Comparison of ENCODE assay signal across 22 cellular contexts in the genomic region with DNA sequence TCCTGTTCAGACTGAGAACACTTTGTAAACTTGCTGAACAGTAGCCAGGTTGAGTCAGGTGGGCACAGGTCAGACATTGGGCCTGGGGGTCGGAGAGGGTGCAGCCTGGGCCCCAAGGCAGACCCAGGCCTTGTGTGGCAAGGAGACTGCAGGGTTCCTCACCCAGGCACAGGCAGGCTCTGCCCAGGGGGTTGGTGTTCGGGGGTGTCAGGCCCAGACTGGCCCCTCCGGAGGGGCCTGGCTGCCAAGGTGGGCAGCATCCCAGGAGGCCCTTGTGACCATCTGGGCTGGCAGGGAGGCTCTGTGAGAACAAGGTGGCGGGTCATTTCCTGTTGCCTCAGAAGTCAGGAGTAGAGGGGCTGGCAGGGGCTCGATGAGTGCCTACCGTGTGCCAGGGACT. TPM values are rescaled to one million over a fixed set of nuclear protein-coding genes. Genes with fewer than 3 reads are reported as not detected.
A peak's percentile ranks its signal among the peaks of the same experiment; 100 is the strongest.
DNase-seq lines count a peak whose midpoint lies in the region; ATAC-seq and TF ChIP-seq lines count a peak whose summit lies in the region.
"Had no signal": no experiment of that assay in that cellular context is flagged by ENCODE, and none has a peak within 500 bp of the region (broad histone marks: within the 10 kb centered on the region; RNA-seq: fewer than 3 reads in every experiment).

No MANE protein-coding gene starts in this region.

- H4K8ac ChIP-seq in mesenchymal stem cell (ENCODE audit: low read length): no peak overlapping the region

- no peak overlapping the region for H3K9ac ChIP-seq in mesenchymal stem cell (ENCODE audit: low read length)

- H3K79me1 ChIP-seq in mesenchymal stem cell (replicated peaks; ENCODE audit: low read length, poor library complexity, severe bottlenecking): no peaks in the 10 kb centered on the region

- no peak overlapping the region for H2BK120ac ChIP-seq in mesenchymal stem cell (ENCODE audit: low read depth, low read length)

- H3K27ac ChIP-seq in HEK293 (ENCODE audit: extremely low read depth, low read depth, low read length) (no peak overlapping the region), caudate nucleus (ENCODE audit: low read depth, low read length) (peak overlapping the region; percentile 26), mesenchymal stem cell (ENCODE audit: low read length, poor library complexity, severe bottlenecking) (no peak overlapping the region)
- H3K27ac ChIP-seq: 22Rv1, HL-60, Peyer's patch had no signal

- no peak overlapping the region for H3K14ac ChIP-seq in mesenchymal stem cell (ENCODE audit: low read length in 2 of 2)

- 95% methylated on average over 6 of the region's 6 CpGs for whole genome bisulfite sequencing in mesenchymal stem cell

- no peak overlapping the region for H3K23ac ChIP-seq in mesenchymal stem cell (ENCODE audit: low read length in 2 of 2)

- H3K4me1 ChIP-seq in HEK293 (ENCODE audit: control insufficient read depth, insufficient read depth, low read length) (no peaks in the 10 kb centered on the region), mesenchymal stem cell (ENCODE audit: control insufficient read depth, insufficient read depth, low read depth, low read length) (peaks cover 3% of the 10 kb centered on the region)
- H3K4me1 ChIP-seq: Peyer's patch had no signal

- H3K27me3 ChIP-seq in mesenchymal stem cell (ENCODE audit: control insufficient read depth in 1 of 2, insufficient read depth in 1 of 2, low read length in 2 of 2): peaks cover 0 to 18% of the 10 kb centered on the region in 2 experiments
- H3K27me3 ChIP-seq: MG63, Peyer's patch had no signal

- no peak for TF ChIP-seq CTCF in HEK293 (tag by site-specific recombination; IDR thresholded peaks at IDR 0.05)

- DNase-seq in DMS 273 (lab: John Stamatoyannopoulos, UW; ENCODE audit: unreplicated experiment): peak; percentile 42
- no peak for DNase-seq in DMS 273 treated with DMSO at 0.1 percent for 48 hours (lab: John Stamatoyannopoulos, UW)
- peak in 6 of 61 donors; percentile 2 to 20 (median 12) for DNase-seq in caudate nucleus (lab: John Stamatoyannopoulos, UW)
- no peak for DNase-seq in mesenchymal stem cell
- no peak for DNase-seq in dermis blood vessel endothelial cell
- DNase-seq: CD4-positive, alpha-beta T cell; DMS53; HFFc6; Kasumi-1; MG63; NCI-H1048; NCI-H1436 treated with DMSO at 0.1 percent for 48 hours; NCI-H2029; NCI-H526 treated with DMSO at 0.1 percent for 48 hours; Peyer's patch; Right ventricle myocardium superior had no signal

- H2BK12ac ChIP-seq in mesenchymal stem cell (ENCODE audit: low read length in 2 of 2): no peak overlapping the region

- POLR2A ChIA-PET in HEK293 (lab: Yijun Ruan, JAX): no interaction called here

- CTCF ChIA-PET in HEK293 (lab: Yijun Ruan, JAX): no interaction called here

- H3K36me3 ChIP-seq in HEK293 (ENCODE audit: control insufficient read depth in 2 of 2, insufficient read depth in 1 of 2, low read length in 2 of 2) (peaks cover 6 to 45% of the 10 kb centered on the region in 2 experiments; a peak in 2 of 3 replicates), mesenchymal stem cell (ENCODE audit: control insufficient read depth in 1 of 2, insufficient read depth in 2 of 2, low read depth in 1 of 2, low read length in 2 of 2) (peaks cover 33 to 46% of the 10 kb centered on the region in 2 experiments)
- H3K36me3 ChIP-seq: MG63 had no signal

- no peak overlapping the region for H3K18ac ChIP-seq in mesenchymal stem cell (ENCODE audit: low read depth in 1 of 2, low read length in 2 of 2)

- no peak overlapping the region for H3K4me3 ChIP-seq in HEK293 (ENCODE audit: low read depth, low read length)
- H3K4me3 ChIP-seq in mesenchymal stem cell (ENCODE audit: insufficient read depth in 1 of 2, low read depth in 1 of 2, low read length in 2 of 2): no peak overlapping the region
- H3K4me3 ChIP-seq: MG63, Peyer's patch had no signal

- no peak overlapping the region for H2AK5ac ChIP-seq in mesenchymal stem cell (ENCODE audit: low read length, severe bottlenecking)

- H4K91ac ChIP-seq in mesenchymal stem cell (ENCODE audit: low read length): peak overlapping the region; percentile 18

- ATAC-seq in GM18502 (IDR thresholded peaks at IDR 0.05; ENCODE audit: poor library complexity, unreplicated experiment) (no peak), HG02763 (IDR thresholded peaks at IDR 0.05; ENCODE audit: unreplicated experiment) (no peak)

- H3K9me3 ChIP-seq in HEK293 (ENCODE audit: control insufficient read depth, insufficient read depth, low read depth, low read length): no peaks in the 10 kb centered on the region
- H3K9me3 ChIP-seq in mesenchymal stem cell (ENCODE audit: control insufficient read depth, low read length): no peaks in the 10 kb centered on the region
- H3K9me3 ChIP-seq: MG63, Peyer's patch had no signal

- H2BK5ac ChIP-seq in mesenchymal stem cell (ENCODE audit: low read depth, low read length, poor library complexity, severe bottlenecking): no peak overlapping the region

- H3K4me2 ChIP-seq in mesenchymal stem cell (ENCODE audit: low read length, poor library complexity, severe bottlenecking): no peak overlapping the region

- no peak overlapping the region for H2AFZ ChIP-seq in mesenchymal stem cell (ENCODE audit: low read depth, low read length)

- H3K4ac ChIP-seq in mesenchymal stem cell (ENCODE audit: low read depth in 1 of 2, low read length in 2 of 2): no peak overlapping the region

- H2BK15ac ChIP-seq in mesenchymal stem cell (ENCODE audit: low read depth, poor library complexity, severe bottlenecking): no peak overlapping the region

TF ChIP-seq in HEK293, 187 proteins besides CTCF, POLR2A, EP300 and RAD21:
- TF ChIP-seq GLIS1 (tag by site-specific recombination; IDR thresholded peaks at IDR 0.05): 0 out of 2 replicates have a peak, but pooled peaks have one; percentile 28
- TF ChIP-seq, protein P1, sequence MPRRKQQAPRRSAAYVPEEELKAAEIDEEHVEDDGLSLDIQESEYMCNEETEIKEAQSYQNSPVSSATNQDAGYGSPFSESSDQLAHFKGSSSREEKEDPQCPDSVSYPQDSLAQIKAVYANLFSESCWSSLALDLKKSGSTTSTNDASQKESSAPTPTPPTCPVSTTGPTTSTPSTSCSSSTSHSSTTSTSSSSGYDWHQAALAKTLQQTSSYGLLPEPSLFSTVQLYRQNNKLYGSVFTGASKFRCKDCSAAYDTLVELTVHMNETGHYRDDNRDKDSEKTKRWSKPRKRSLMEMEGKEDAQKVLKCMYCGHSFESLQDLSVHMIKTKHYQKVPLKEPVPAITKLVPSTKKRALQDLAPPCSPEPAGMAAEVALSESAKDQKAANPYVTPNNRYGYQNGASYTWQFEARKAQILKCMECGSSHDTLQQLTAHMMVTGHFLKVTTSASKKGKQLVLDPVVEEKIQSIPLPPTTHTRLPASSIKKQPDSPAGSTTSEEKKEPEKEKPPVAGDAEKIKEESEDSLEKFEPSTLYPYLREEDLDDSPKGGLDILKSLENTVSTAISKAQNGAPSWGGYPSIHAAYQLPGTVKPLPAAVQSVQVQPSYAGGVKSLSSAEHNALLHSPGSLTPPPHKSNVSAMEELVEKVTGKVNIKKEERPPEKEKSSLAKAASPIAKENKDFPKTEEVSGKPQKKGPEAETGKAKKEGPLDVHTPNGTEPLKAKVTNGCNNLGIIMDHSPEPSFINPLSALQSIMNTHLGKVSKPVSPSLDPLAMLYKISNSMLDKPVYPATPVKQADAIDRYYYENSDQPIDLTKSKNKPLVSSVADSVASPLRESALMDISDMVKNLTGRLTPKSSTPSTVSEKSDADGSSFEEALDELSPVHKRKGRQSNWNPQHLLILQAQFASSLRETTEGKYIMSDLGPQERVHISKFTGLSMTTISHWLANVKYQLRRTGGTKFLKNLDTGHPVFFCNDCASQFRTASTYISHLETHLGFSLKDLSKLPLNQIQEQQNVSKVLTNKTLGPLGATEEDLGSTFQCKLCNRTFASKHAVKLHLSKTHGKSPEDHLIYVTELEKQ (tag by site-specific recombination; IDR thresholded peaks at IDR 0.05; ENCODE audit: borderline replicate concordance): no peak
- no peak for TF ChIP-seq ZNF701 (tag by site-specific recombination; IDR thresholded peaks at IDR 0.05)
- 0 out of 2 replicates have a peak, but pooled peaks have one; percentile 18 for TF ChIP-seq GLIS2 (tag by site-specific recombination; IDR thresholded peaks at IDR 0.05)
- 0 out of 2 replicates have a peak, but pooled peaks have one; percentile 6 for TF ChIP-seq ZIC2 (tag by site-specific recombination; IDR thresholded peaks at IDR 0.05)

RNA-seq across cellular contexts. Expression of a gene that starts 0.6 kb away (rescaled TPM):
- 0.29 TPM for polyA plus RNA-seq in mesenchymal stem cell (2013, experiment 1 of 2)
- polyA plus RNA-seq in mesenchymal stem cell (2013, experiment 2 of 2): 0.22 TPM
- total RNA-seq in dermis blood vessel endothelial cell: under 0.01 and 0.60 TPM in 2 replicates
- total RNA-seq: HT1080 had no signal

RNA-seq across cellular contexts. Expression of a gene that starts 20.2 kb away (rescaled TPM):
- 25.6 TPM for polyA plus RNA-seq in mesenchymal stem cell (2013, experiment 1 of 2)
- 26.0 TPM for polyA plus RNA-seq in mesenchymal stem cell (2013, experiment 2 of 2)
- 44.5 and 54.1 TPM in 2 replicates for total RNA-seq in dermis blood vessel endothelial cell
